ENCODE assay signal across 8 cellular contexts in genomic region chr2:36403675-36404230, GRCh38. TPM values are rescaled to one million over a fixed set of nuclear protein-coding genes. Genes with fewer than 3 reads are reported as not detected.
DNase-seq lines count a peak whose midpoint lies in the region; ATAC-seq, FAIRE-seq and TF ChIP-seq lines count a peak whose summit lies in the region.

No MANE protein-coding gene starts in this region.

- FAIRE-seq in kidney (lab: Jason Lieb, UNC): no peak

- in situ Hi-C loops in astrocyte of the cerebellum (cut with HindIII; ENCODE audit: low sequenced_read_pairs): no loop called here

- no peaks in the 10 kb centered on the region for H3K9me3 ChIP-seq in spleen
- no peaks in the 10 kb centered on the region for H3K9me3 ChIP-seq in kidney (ENCODE audit: control insufficient read depth in 1 of 2, low read length in 2 of 2)

- no peak overlapping the region for H3K9ac ChIP-seq in kidney (ENCODE audit: low read length in 2 of 2)

- 3 to 7% (median 5%) methylated on average over 1 of the region's 1 CpG for WGBS in spleen, 5 donors

- no peak overlapping the region for H3K4me3 Mint-ChIP-seq in natural killer cell
- no peak overlapping the region for H3K4me3 Mint-ChIP-seq in natural killer cell treated with Interleukin-12 subunit alpha and Interleukin-12 subunit beta and Interleukin-15 and Interleukin-18, amount 100 ng/mL, for 72 hours

- H3K36me3 ChIP-seq in spleen: no peaks in the 10 kb centered on the region
- H3K36me3 ChIP-seq in kidney (ENCODE audit: control insufficient read depth in 1 of 2, insufficient read depth in 2 of 2, low read length in 2 of 2): no peaks in the 10 kb centered on the region

- H3K27ac Mint-ChIP-seq in natural killer cell: no peak overlapping the region
- H3K27ac Mint-ChIP-seq in natural killer cell treated with Interleukin-12 subunit alpha and Interleukin-12 subunit beta and Interleukin-15 and Interleukin-18, amount 100 ng/mL, for 72 hours: no peak overlapping the region

- H3K4me1 ChIP-seq in spleen (peaks cover 7 to 55% (median 46%) of the 10 kb centered on the region in 6 donors), kidney (ENCODE audit: control insufficient read depth in 1 of 2, insufficient read depth in 1 of 2, low read depth in 1 of 2, low read length in 2 of 2) (peaks cover 15 to 20% of the 10 kb centered on the region in 2 donors)

- H3K27me3 ChIP-seq in spleen (replicated peaks in 1 of 7): no peaks in the 10 kb centered on the region

- TF ChIP-seq CTCF in natural killer cell (IDR thresholded peaks at IDR 0.05) (no peak), astrocyte of the cerebellum (IDR thresholded peaks at IDR 0.05; ENCODE audit: low read depth, low read length, missing control alignments) (no peak), spleen (IDR thresholded peaks at IDR 0.05 in 8 of 11, conservative IDR thresholded peaks at IDR 0.05 in 3 of 11) (no peak), kidney (IDR thresholded peaks at IDR 0.05; ENCODE audit: borderline replicate concordance, extremely low read depth, insufficient read depth) (no peak)

- no peaks in the 10 kb centered on the region for H3K36me3 Mint-ChIP-seq in natural killer cell
- no peaks in the 10 kb centered on the region for H3K36me3 Mint-ChIP-seq in natural killer cell treated with Interleukin-12 subunit alpha and Interleukin-12 subunit beta and Interleukin-15 and Interleukin-18, amount 100 ng/mL, for 72 hours

- H3K27ac ChIP-seq in spleen: peak overlapping the region in 6 of 8 donors; percentile 64 to 81 (median 70)
- no peak overlapping the region for H3K27ac ChIP-seq in kidney (ENCODE audit: low read depth in 2 of 2, low read length in 2 of 2)

- ATAC-seq in natural killer cell (peak; percentile 27 to 75 (median 36)), HG03469 (IDR thresholded peaks at IDR 0.05; ENCODE audit: unreplicated experiment) (peak; percentile 51)
- ATAC-seq in natural killer cell treated with Interleukin-12 subunit alpha and Interleukin-12 subunit beta and Interleukin-15 and Interleukin-18, amount 100 ng/mL, for 72 hours: no peak

- intact Hi-C loops in natural killer cell (cut with micrococcal nuclease) (no loop called here), spleen (cut with DNase I; ENCODE audit: low total_unique reads) (loop anchor here (2.0 kb wide), 1 partner anchor 45 kb away; no protein-coding TSS in a partner anchor), kidney (cut with DNase I) (no loop called here)

- no peaks in the 10 kb centered on the region for H3K9me3 Mint-ChIP-seq in natural killer cell
- no peaks in the 10 kb centered on the region for H3K9me3 Mint-ChIP-seq in natural killer cell treated with Interleukin-12 subunit alpha and Interleukin-12 subunit beta and Interleukin-15 and Interleukin-18, amount 100 ng/mL, for 72 hours

- no peaks in the 10 kb centered on the region for H3K27me3 Mint-ChIP-seq in natural killer cell (ENCODE audit: low read depth in 2 of 2)
- no peaks in the 10 kb centered on the region for H3K27me3 Mint-ChIP-seq in natural killer cell treated with Interleukin-12 subunit alpha and Interleukin-12 subunit beta and Interleukin-15 and Interleukin-18, amount 100 ng/mL, for 72 hours

- no peak overlapping the region for H3K4me3 ChIP-seq in astrocyte of the cerebellum (ENCODE audit: low read depth, low read length)
- no peak overlapping the region for H3K4me3 ChIP-seq in spleen
- no peak overlapping the region for H3K4me3 ChIP-seq in kidney (ENCODE audit: low read length in 2 of 2)

- TF ChIP-seq POLR2A in spleen (IDR thresholded peaks at IDR 0.05): no peak

- H3K4me1 Mint-ChIP-seq in natural killer cell: no peaks in the 10 kb centered on the region
- H3K4me1 Mint-ChIP-seq in natural killer cell treated with Interleukin-12 subunit alpha and Interleukin-12 subunit beta and Interleukin-15 and Interleukin-18, amount 100 ng/mL, for 72 hours (ENCODE audit: low read depth in 2 of 2): no peaks in the 10 kb centered on the region

- no peak for DNase-seq in natural killer cell
- no peak for DNase-seq in natural killer cell treated with Interleukin-12 subunit alpha and Interleukin-12 subunit beta and Interleukin-15 and Interleukin-18, amount 100 ng/mL, for 72 hours (ENCODE audit: low spot score)
- DNase-seq in astrocyte of the cerebellum (ENCODE audit: low read depth): peak; percentile 67
- DNase-seq in spleen: no peak
- no peak for DNase-seq in stimulated activated CD4-positive, alpha-beta T cell treated with anti-CD3 and anti-CD28 coated beads, Interleukin-12 subunit alpha, Interleukin-12 subunit beta, amount 100 ng/mL, for 4 hours
- DNase-seq in kidney: no peak
- DNase-seq in AML-193 (lab: John Stamatoyannopoulos, UW): no peak

RNA-seq across cellular contexts. Expression of gene CRIM1, which starts 48.2 kb away (rescaled TPM):
- 10 to 100 TPM; 19.3 to 34.1 (median 32.9) TPM for total RNA-seq in natural killer cell
- 10 to 100 TPM in 1 of 2 donors, 1 to 10 TPM in 1; 6.6 to 13.6 TPM for total RNA-seq in natural killer cell treated with Interleukin-12 subunit alpha and Interleukin-12 subunit beta and Interleukin-15 and Interleukin-18, amount 100 ng/mL, for 72 hours
- 100 to 1,000 TPM in 6 of 7 donors, 10 to 100 TPM in 1; 91.5 to 213 (median 120) TPM for total RNA-seq in spleen
- 10 to 100 TPM in 1 of 3 donors, 1 to 10 TPM in 2; 7.1 to 14.1 (median 7.1) TPM for polyA plus RNA-seq in spleen
- 154 TPM for total RNA-seq in kidney
- 47.2 TPM for polyA plus RNA-seq in kidney (ENCODE audit: insufficient read depth, low read depth, low replicate concordance)

Comparison
In these comparisons a context has a peak if more than half of its experiments do, and no peak if none do; other contexts are left out.
1. ATAC-seq: peak in natural killer cell (3 of 3) and HG03469 (single experiment); none in natural killer cell treated with Interleukin-12 subunit alpha and Interleukin-12 subunit beta and Interleukin-15 and Interleukin-18, amount 100 ng/mL, for 72 hours (0 of 2).
2. H3K27ac ChIP-seq: peak in spleen (6 of 8); none in kidney (0 of 2).